ENCODE assay signal across 1 cellular context in genomic region chr15:49620658-49621326, GRCh38.
TF ChIP-seq lines count a peak whose summit lies in the region.

Gene DTWD1, plus strand, starts transcription at chr15:49621048. Its CDS starts 4,120 bp downstream, at chr15:49625168.
Gene FAM227B, minus strand, starts transcription at chr15:49620818. Its CDS starts 5,647 bp downstream, at chr15:49615171.

TF ChIP-seq in HepG2, 621 proteins besides CTCF, POLR2A, EP300 and RAD21 (continued from another document and continues in another):
- peak; percentile 91; the same call in 1 of the 2 replicates for TF ChIP-seq FOXK1 (CRISPR knock-in tag; IDR thresholded peaks at IDR 0.05; ENCODE audit: borderline replicate concordance, low read depth)
- no peak for TF ChIP-seq FOSL1 (CRISPR knock-in tag; IDR thresholded peaks at IDR 0.05; ENCODE audit: borderline replicate concordance)
- TF ChIP-seq TRAFD1 (CRISPR knock-in tag; IDR thresholded peaks at IDR 0.05; ENCODE audit: borderline replicate concordance), result no peak
- peak; percentile 72 for TF ChIP-seq BHLHE40 (IDR thresholded peaks at IDR 0.05; ENCODE audit: low read length)
- peak; percentile 87 for TF ChIP-seq ZNF343 (CRISPR knock-in tag; IDR thresholded peaks at IDR 0.05)
- peak; percentile 99 for TF ChIP-seq CBX1 (IDR thresholded peaks at IDR 0.05; ENCODE audit: low read depth)
- TF ChIP-seq ZSCAN25 (CRISPR knock-in tag; IDR thresholded peaks at IDR 0.05), result peak; percentile 80
- TF ChIP-seq ZNF75D (CRISPR knock-in tag; IDR thresholded peaks at IDR 0.05; ENCODE audit: borderline replicate concordance), result no peak
- TF ChIP-seq HMGXB4 (CRISPR knock-in tag; IDR thresholded peaks at IDR 0.05; ENCODE audit: borderline replicate concordance in 1 of 2, low read depth in 1 of 2), result peak; percentile 98 to 99
- peak; percentile 86 for TF ChIP-seq ZNF446 (CRISPR knock-in tag; IDR thresholded peaks at IDR 0.05)
- TF ChIP-seq MTF2 (CRISPR knock-in tag; IDR thresholded peaks at IDR 0.05; ENCODE audit: borderline replicate concordance), result no peak
- no peak for TF ChIP-seq ZNF672 (CRISPR knock-in tag; IDR thresholded peaks at IDR 0.05)
- no peak; the same call in 1 of the 2 replicates for TF ChIP-seq ZNF124 (CRISPR knock-in tag; IDR thresholded peaks at IDR 0.05)
- TF ChIP-seq ZHX2 (IDR thresholded peaks at IDR 0.05; ENCODE audit: low read depth), result peak; percentile 91
- peak; percentile 41; the same call in 1 of the 2 replicates for TF ChIP-seq ZHX2 (CRISPR knock-in tag; IDR thresholded peaks at IDR 0.05; ENCODE audit: borderline replicate concordance)
- 0 out of 2 replicates have a peak, but pooled peaks have one; percentile 70 for TF ChIP-seq ZKSCAN5 (CRISPR knock-in tag; IDR thresholded peaks at IDR 0.05)
- TF ChIP-seq KDM2A (CRISPR knock-in tag; IDR thresholded peaks at IDR 0.05; ENCODE audit: borderline replicate concordance, low read depth), result peak; percentile 100
- TF ChIP-seq SMAD9 (CRISPR knock-in tag; IDR thresholded peaks at IDR 0.05), result peak; percentile 55; the same call in 1 of the 2 replicates
- peak; percentile 96 for TF ChIP-seq DMAP1 (CRISPR knock-in tag; IDR thresholded peaks at IDR 0.05)
- peak; percentile 85; the same call in 1 of the 2 replicates for TF ChIP-seq TIGD3 (CRISPR knock-in tag; IDR thresholded peaks at IDR 0.05; ENCODE audit: borderline replicate concordance)
- TF ChIP-seq ZNF674 (CRISPR knock-in tag; IDR thresholded peaks at IDR 0.05; ENCODE audit: low read depth), result peak; percentile 21; the same call in 1 of the 2 replicates
- TF ChIP-seq ZFP82 (CRISPR knock-in tag; IDR thresholded peaks at IDR 0.05; ENCODE audit: borderline replicate concordance), result no peak
- TF ChIP-seq ZNF136 (CRISPR knock-in tag; IDR thresholded peaks at IDR 0.05; ENCODE audit: low read depth), result peak; percentile 99
- TF ChIP-seq ZFP1 (CRISPR knock-in tag; IDR thresholded peaks at IDR 0.05), result peak; percentile 47; the same call in 1 of the 2 replicates
- no peak for TF ChIP-seq NR2F6 (IDR thresholded peaks at IDR 0.05)
- TF ChIP-seq NR2F6 (CRISPR knock-in tag; IDR thresholded peaks at IDR 0.05), result peak; percentile 69
- TF ChIP-seq POLR2AphosphoS5 (IDR thresholded peaks at IDR 0.05; ENCODE audit: low read depth, low read length), result peak; percentile 83
- no peak for TF ChIP-seq SATB2 (CRISPR knock-in tag; IDR thresholded peaks at IDR 0.05)
- peak; percentile 91 for TF ChIP-seq MAF1 (CRISPR knock-in tag; IDR thresholded peaks at IDR 0.05; ENCODE audit: borderline replicate concordance)
- no peak for TF ChIP-seq SOX13 (IDR thresholded peaks at IDR 0.05)
- TF ChIP-seq SOX13 (CRISPR knock-in tag; conservative IDR thresholded peaks at IDR 0.05 in 1 of 2, IDR thresholded peaks at IDR 0.05 in 1 of 2), result peak in 1 of 2 experiments; percentile 78; a peak in 2 of 4 replicates
- peak; percentile 79; the same call in 1 of the 2 replicates for TF ChIP-seq MIXL1 (CRISPR knock-in tag; IDR thresholded peaks at IDR 0.05)
- TF ChIP-seq PBX2 (CRISPR knock-in tag; IDR thresholded peaks at IDR 0.05), result no peak
- TF ChIP-seq SMARCE1 (IDR thresholded peaks at IDR 0.05; ENCODE audit: borderline replicate concordance), result no peak
- peak; percentile 42 for TF ChIP-seq ZBTB40 (IDR thresholded peaks at IDR 0.05)
- TF ChIP-seq ZBTB40 (CRISPR knock-in tag; IDR thresholded peaks at IDR 0.05), result peak; percentile 95
- no peak for TF ChIP-seq ZMAT5 (CRISPR knock-in tag; IDR thresholded peaks at IDR 0.05; ENCODE audit: borderline replicate concordance, low read depth)
